25 cellular contexts compared by ENCODE assay signal in the genomic region with DNA sequence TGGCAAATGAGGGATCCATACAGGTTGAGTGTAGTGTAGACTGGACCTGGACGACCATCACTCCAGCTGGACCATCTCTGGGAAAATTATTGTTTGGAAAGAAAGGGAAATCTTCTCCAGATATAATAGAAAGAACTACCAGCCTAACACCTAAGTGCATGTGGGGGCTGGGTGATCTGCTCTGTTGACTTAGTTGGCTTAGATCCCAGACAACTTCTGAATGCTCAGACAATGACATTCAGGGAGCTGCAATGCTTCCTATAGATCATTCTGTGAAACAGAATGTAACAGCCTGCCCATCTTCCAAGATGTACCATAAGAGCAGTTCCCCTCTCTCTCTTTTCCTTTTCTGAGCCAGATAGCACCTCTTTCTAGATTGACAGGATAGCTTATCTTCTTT.
DNase-seq lines count a peak whose midpoint lies in the region; ATAC-seq and TF ChIP-seq lines count a peak whose summit lies in the region.
"Had no signal": no experiment of that assay in that cellular context is flagged by ENCODE, and none has a peak within 500 bp of the region (broad histone marks: within the 10 kb centered on the region; RNA-seq: fewer than 3 reads in every experiment).

No MANE protein-coding gene starts in this region.

- H3K27ac Mint-ChIP-seq in activated CD8-positive, alpha-beta T cell treated with anti-CD3 and anti-CD28 coated beads for 36 hours, result no peak overlapping the region
- H3K27ac Mint-ChIP-seq: activated T-cell treated with anti-CD3 and anti-CD28 coated beads, Interleukin-2, amount 50 U/mL, for 72 hours; brain; naive B cell had no signal

- no peaks in the 10 kb centered on the region for H3K36me3 ChIP-seq in osteoblast (ENCODE audit: insufficient read depth, low read length)
- H3K36me3 ChIP-seq: BE2C, left ventricle myocardium inferior, suprapubic skin had no signal

- no peaks in the 10 kb centered on the region for H3K27me3 ChIP-seq in osteoblast (ENCODE audit: insufficient read depth, low read length)
- H3K27me3 ChIP-seq: BE2C, dorsolateral prefrontal cortex, suprapubic skin had no signal

- POLR2A ChIA-PET in activated CD8-positive, alpha-beta T cell treated with anti-CD3 and anti-CD28 coated beads for 36 hours (lab: Charles Lee), result no interaction called here

- no peaks in the 10 kb centered on the region for H3K79me2 ChIP-seq in osteoblast (ENCODE audit: insufficient read depth, low read length)

- H3K4me1 Mint-ChIP-seq in activated CD8-positive, alpha-beta T cell treated with anti-CD3 and anti-CD28 coated beads for 36 hours (ENCODE audit: low read depth), result no peaks in the 10 kb centered on the region
- H3K4me1 Mint-ChIP-seq: naive B cell had no signal

- H3K4me3 ChIP-seq in osteoblast (ENCODE audit: insufficient read depth, low read length), result no peak overlapping the region
- H3K4me3 ChIP-seq: dorsolateral prefrontal cortex, left ventricle myocardium inferior, psoas muscle, SK-N-MC, suprapubic skin had no signal

- H3K27ac ChIP-seq in osteoblast (ENCODE audit: low read depth, low read length), result no peak overlapping the region
- H3K27ac ChIP-seq: dorsolateral prefrontal cortex, KMS-11, left ventricle myocardium inferior, psoas muscle, SK-N-MC, suprapubic skin had no signal

- no peaks in the 10 kb centered on the region for H3K36me3 Mint-ChIP-seq in activated CD8-positive, alpha-beta T cell treated with anti-CD3 and anti-CD28 coated beads for 36 hours (ENCODE audit: low read depth)
- H3K36me3 Mint-ChIP-seq: naive B cell had no signal

- no peaks in the 10 kb centered on the region for H4K20me1 ChIP-seq in osteoblast (ENCODE audit: insufficient read depth, low read length)

- intact Hi-C loops in activated CD8-positive, alpha-beta T cell treated with anti-CD3 and anti-CD28 coated beads for 36 hours (cut with micrococcal nuclease), result no loop called here

- ATAC-seq in HG03280 (IDR thresholded peaks at IDR 0.05; ENCODE audit: unreplicated experiment) (no peak), HG03108 (IDR thresholded peaks at IDR 0.05; ENCODE audit: unreplicated experiment) (no peak)
- ATAC-seq in activated CD8-positive, alpha-beta T cell treated with anti-CD3 and anti-CD28 coated beads for 36 hours, result no peak
- ATAC-seq: activated T-cell treated with anti-CD3 and anti-CD28 coated beads, Interleukin-2, amount 50 U/mL, for 72 hours; psoas muscle had no signal

- DNase-seq in DMS153 treated with DMSO at 0.1 percent for 48 hours (lab: John Stamatoyannopoulos, UW; ENCODE audit: unreplicated experiment), result peak; percentile 79
- DNase-seq in NCI-H1105 (lab: John Stamatoyannopoulos, UW), result peak; percentile 87
- DNase-seq in NCI-H345 treated with DMSO at 0.1 percent for 48 hours (lab: John Stamatoyannopoulos, UW; ENCODE audit: unreplicated experiment), result peak; percentile 87
- peak; percentile 16 for DNase-seq in astrocyte of the hippocampus (ENCODE audit: low read depth, low spot score)
- no peak for DNase-seq in osteoblast (ENCODE audit: insufficient read length, low spot score, missing footprints)
- no peak for DNase-seq in activated CD8-positive, alpha-beta T cell treated with anti-CD3 and anti-CD28 coated beads for 36 hours
- DNase-seq: ACHN; activated CD4-positive, alpha-beta T cell treated with anti-CD3 and anti-CD28 coated beads for 48 hours; activated naive CD4-positive, alpha-beta T cell; activated T-cell treated with anti-CD3 and anti-CD28 coated beads, Interleukin-2, amount 50 U/mL, for 72 hours; BE2C; DND-41; dorsolateral prefrontal cortex; left ventricle myocardium inferior; naive B cell; NCI-H524 treated with DMSO at 0.1 percent for 48 hours; psoas muscle; stimulated activated CD4-positive, alpha-beta T cell treated with anti-CD3 and anti-CD28 coated beads, Interleukin-15, amount 100 ng/mL, for 24 hours; stimulated activated naive CD4-positive, alpha-beta T cell had no signal

- H3K9me3 ChIP-seq in osteoblast (ENCODE audit: low read depth, low read length), result peaks cover 3% of the 10 kb centered on the region
- H3K9me3 ChIP-seq: BE2C, suprapubic skin had no signal

- no peaks in the 10 kb centered on the region for H3K27me3 Mint-ChIP-seq in activated CD8-positive, alpha-beta T cell treated with anti-CD3 and anti-CD28 coated beads for 36 hours
- H3K27me3 Mint-ChIP-seq: brain, naive B cell had no signal

- no peaks in the 10 kb centered on the region for H3K4me1 ChIP-seq in osteoblast (ENCODE audit: insufficient read depth, low read length)
- H3K4me1 ChIP-seq: BE2C, left ventricle myocardium inferior, psoas muscle, suprapubic skin had no signal

- CTCF ChIA-PET in activated CD8-positive, alpha-beta T cell treated with anti-CD3 and anti-CD28 coated beads for 36 hours (lab: Charles Lee), result no interaction called here

- no peak overlapping the region for H2AFZ ChIP-seq in osteoblast (ENCODE audit: low read length)

- H3K4me3 Mint-ChIP-seq in activated CD8-positive, alpha-beta T cell treated with anti-CD3 and anti-CD28 coated beads for 36 hours, result no peak overlapping the region
- H3K4me3 Mint-ChIP-seq: activated T-cell treated with anti-CD3 and anti-CD28 coated beads, Interleukin-2, amount 50 U/mL, for 72 hours; brain; naive B cell had no signal

- no peak overlapping the region for H3K4me2 ChIP-seq in osteoblast (ENCODE audit: insufficient read depth, low read length)
- H3K4me2 ChIP-seq: KMS-11 had no signal

- TF ChIP-seq CTCF in osteoblast (IDR thresholded peaks at IDR 0.05; ENCODE audit: extremely low read depth, low read depth, low read length), result no peak
- no peak for TF ChIP-seq CTCF in activated CD8-positive, alpha-beta T cell treated with anti-CD3 and anti-CD28 coated beads for 36 hours (IDR thresholded peaks at IDR 0.05)

- H3K9me3 Mint-ChIP-seq in activated CD8-positive, alpha-beta T cell treated with anti-CD3 and anti-CD28 coated beads for 36 hours, result peaks cover 3% of the 10 kb centered on the region

Comparison
In these comparisons a context has a peak if more than half of its experiments do, and no peak if none do; other contexts are left out.
1. DNase-seq: peak in DMS153 treated with DMSO at 0.1 percent for 48 hours (single experiment), NCI-H1105 (single experiment), NCI-H345 treated with DMSO at 0.1 percent for 48 hours (single experiment) and astrocyte of the hippocampus (single experiment); none in osteoblast (single experiment) and activated CD8-positive, alpha-beta T cell treated with anti-CD3 and anti-CD28 coated beads for 36 hours (single experiment).